In the genomic region with DNA sequence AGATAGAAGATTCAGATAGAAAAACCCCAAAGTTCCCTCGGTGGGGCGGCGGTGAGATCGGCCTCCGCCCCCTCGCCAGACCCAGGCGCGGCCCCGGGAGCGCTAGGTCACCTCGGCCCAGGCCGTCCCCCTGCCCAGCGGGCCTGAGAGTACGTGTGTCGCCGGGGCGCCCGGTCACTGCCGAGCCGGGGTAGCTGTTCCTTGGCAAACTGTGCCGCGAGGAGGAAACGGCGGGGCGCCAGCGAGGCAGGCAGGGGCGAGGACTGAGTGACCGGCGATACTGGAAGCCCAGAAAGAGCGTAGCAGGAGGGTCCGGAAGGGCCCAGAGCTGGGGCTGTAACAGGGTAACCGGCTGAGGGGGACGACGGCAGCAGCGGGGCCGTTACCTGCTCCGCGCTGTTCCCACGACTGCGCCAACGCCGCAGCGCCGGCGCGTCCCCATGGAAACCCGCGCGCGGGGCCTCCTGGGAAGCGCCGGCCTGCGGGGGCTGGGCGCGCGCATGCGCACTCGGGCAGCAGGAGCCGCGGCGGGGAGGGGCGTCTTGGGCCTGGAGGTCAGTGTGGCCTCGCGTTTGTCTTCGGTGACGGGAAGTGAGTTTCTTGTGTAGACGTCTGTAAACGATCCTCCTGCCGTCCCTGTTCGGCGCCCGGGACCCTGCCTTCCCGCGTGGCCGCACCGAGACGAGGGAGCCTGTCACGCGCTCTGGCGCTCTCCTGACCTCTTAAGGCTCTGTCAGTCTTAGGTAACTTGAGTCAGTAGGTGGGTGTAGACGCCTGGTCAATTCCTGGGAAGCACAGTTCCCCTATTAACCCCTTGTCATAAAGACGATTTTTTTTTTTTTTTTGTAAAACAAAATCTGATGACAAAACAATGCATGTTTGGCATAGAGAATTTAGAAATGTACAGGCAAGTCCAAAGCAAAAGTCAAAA, we compare ENCODE assay signal across 8 cellular contexts.
A peak's percentile ranks its signal among the peaks of the same experiment; 100 is the strongest.
DNase-seq lines count a peak whose midpoint lies in the region; ATAC-seq lines count a peak whose summit lies in the region.

A gene (minus strand): TSS at position 440 of the 931 bp plus-strand sequence. CDS start 17,285 bp downstream, outside the sequence.

- DNase-seq in AML-193 (lab: John Stamatoyannopoulos, UW) (peak; percentile 73), NCI-H345 treated with DMSO at 0.1 percent for 48 hours (lab: John Stamatoyannopoulos, UW; ENCODE audit: unreplicated experiment) (peak; percentile 84), cerebellar cortex (ENCODE audit: low spot score) (peak; percentile 87), kidney glomerular epithelial cell (lab: John Stamatoyannopoulos, UW) (peak; percentile 80)
- peak; percentile 76 to 88 for DNase-seq in stimulated activated CD4-positive, alpha-beta T cell treated with anti-CD3 and anti-CD28 coated beads, Interleukin-15, amount 100 ng/mL, for 48 hours (ENCODE audit: low read depth in 2 of 2)

- ATAC-seq in GM19025 (IDR thresholded peaks at IDR 0.05; ENCODE audit: low read depth, unreplicated experiment) (peak; percentile 91), HG03280 (IDR thresholded peaks at IDR 0.05; ENCODE audit: unreplicated experiment) (peak; percentile 88)
- ATAC-seq in activated CD4-positive, CD25-positive, alpha-beta regulatory T cell treated with anti-CD3 and anti-CD28 coated beads, Interleukin-2, amount 50 U/mL, for 24 hours = peak; percentile 94

Comparison
In these comparisons a context has a peak if more than half of its experiments do, and no peak if none do; other contexts are left out.
1. Peak in every context shown above with its lines: DNase-seq and ATAC-seq.